Comparison of ENCODE assay signal across 25 cellular contexts in the genomic region with DNA sequence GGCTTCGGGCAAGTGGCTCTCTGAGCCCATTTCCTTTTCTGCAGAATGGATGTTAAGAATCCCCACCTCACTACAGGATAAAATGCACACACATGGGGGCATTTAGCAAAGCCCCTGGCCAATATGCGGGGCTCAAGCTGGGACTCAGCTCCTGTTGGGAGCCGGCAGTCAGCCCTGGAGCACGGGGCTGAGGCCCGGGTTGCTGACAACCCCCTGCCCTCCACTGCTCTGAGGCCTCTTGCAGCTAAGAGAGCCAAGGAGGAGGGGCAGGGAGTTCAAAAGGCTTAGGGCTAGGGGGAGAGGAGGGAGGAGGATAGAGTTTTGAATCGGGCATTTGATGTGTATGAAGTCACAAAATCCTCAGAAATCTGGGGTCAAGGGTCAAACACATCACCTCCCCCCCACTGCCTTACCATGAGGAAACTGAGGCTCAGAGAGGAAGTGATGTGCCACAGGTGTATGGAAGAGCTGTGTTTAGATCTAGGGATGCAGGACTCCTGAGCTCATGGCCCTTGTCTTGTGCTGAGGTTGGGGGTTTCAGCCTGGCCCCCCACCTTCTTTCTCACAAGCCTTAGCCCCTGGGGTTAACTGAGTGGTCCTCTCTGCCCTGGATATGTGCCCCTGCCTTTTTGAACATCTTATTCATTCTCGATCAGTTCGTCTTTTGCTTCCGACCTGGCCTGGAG.
A peak's percentile ranks its signal among the peaks of the same experiment; 100 is the strongest.
DNase-seq lines count a peak whose midpoint lies in the region; TF ChIP-seq lines count a peak whose summit lies in the region.
"Had no signal": no experiment of that assay in that cellular context is flagged by ENCODE, and none has a peak within 500 bp of the region (broad histone marks: within the 10 kb centered on the region; RNA-seq: fewer than 3 reads in every experiment).

No MANE protein-coding gene starts in this region.

- no peaks in the 10 kb centered on the region for H3K27me3 ChIP-seq in H7 (ENCODE audit: control insufficient read depth, insufficient read depth, low read length)
- H3K27me3 ChIP-seq in osteoblast (ENCODE audit: insufficient read depth, low read length), result no peaks in the 10 kb centered on the region
- H3K27me3 ChIP-seq: breast epithelium, esophagus squamous epithelium had no signal

- no peak overlapping the region for H2AFZ ChIP-seq in osteoblast (ENCODE audit: low read length)

- no peak overlapping the region for H3K4me2 ChIP-seq in osteoblast (ENCODE audit: insufficient read depth, low read length)
- H3K4me2 ChIP-seq: KMS-11 had no signal

- no peaks in the 10 kb centered on the region for H3K9me3 ChIP-seq in osteoblast (ENCODE audit: low read depth, low read length)
- H3K9me3 ChIP-seq: breast epithelium, esophagus squamous epithelium had no signal

- peak overlapping the region; percentile 60 for H3K27ac Mint-ChIP-seq in T-helper 1 cell treated with Interleukin-12 subunit alpha and Interleukin-12 subunit beta and Interleukin-4 antibody, amounts not matched to agents 30 μg/mL and 1 μg/mL, for 36 hours
- H3K27ac Mint-ChIP-seq: nephron had no signal

- TF ChIP-seq CTCF in osteoblast (IDR thresholded peaks at IDR 0.05; ENCODE audit: extremely low read depth, low read depth, low read length), result no peak

- peaks cover 7% of the 10 kb centered on the region for H3K9me3 Mint-ChIP-seq in T-helper 1 cell treated with Interleukin-12 subunit alpha and Interleukin-12 subunit beta and Interleukin-4 antibody, amounts not matched to agents 30 μg/mL and 1 μg/mL, for 36 hours

- peaks cover 5% of the 10 kb centered on the region for H3K27me3 Mint-ChIP-seq in T-helper 1 cell treated with Interleukin-12 subunit alpha and Interleukin-12 subunit beta and Interleukin-4 antibody, amounts not matched to agents 30 μg/mL and 1 μg/mL, for 36 hours (ENCODE audit: low read depth)

- H3K36me3 Mint-ChIP-seq in T-helper 1 cell treated with Interleukin-12 subunit alpha and Interleukin-12 subunit beta and Interleukin-4 antibody, amounts not matched to agents 30 μg/mL and 1 μg/mL, for 36 hours (ENCODE audit: low read depth), result peaks cover 7% of the 10 kb centered on the region

- peaks cover 67% of the 10 kb centered on the region for H3K4me1 Mint-ChIP-seq in T-helper 1 cell treated with Interleukin-12 subunit alpha and Interleukin-12 subunit beta and Interleukin-4 antibody, amounts not matched to agents 30 μg/mL and 1 μg/mL, for 36 hours (ENCODE audit: low read depth)
- H3K4me1 Mint-ChIP-seq: nephron had no signal

- no peak overlapping the region for H3K27ac ChIP-seq in osteoblast (ENCODE audit: low read depth, low read length)
- H3K27ac ChIP-seq: 22Rv1, KMS-11 had no signal

- H3K4me3 ChIP-seq in H7 (ENCODE audit: insufficient read depth, low read depth, low read length) (no peak overlapping the region), osteoblast (ENCODE audit: insufficient read depth, low read length) (no peak overlapping the region)
- H3K4me3 ChIP-seq: breast epithelium, esophagus squamous epithelium had no signal

- H4K20me1 ChIP-seq in osteoblast (ENCODE audit: insufficient read depth, low read length), result no peaks in the 10 kb centered on the region

- peaks cover 5% of the 10 kb centered on the region for H3K4me1 ChIP-seq in osteoblast (ENCODE audit: insufficient read depth, low read length)
- H3K4me1 ChIP-seq: breast epithelium had no signal

- H3K79me2 ChIP-seq in osteoblast (ENCODE audit: insufficient read depth, low read length), result no peaks in the 10 kb centered on the region

- DNase-seq in T-helper 1 cell (no peak), H7 (peak; percentile 47), ecto neural progenitor cell (ENCODE audit: low spot score) (peak; percentile 63), osteoblast (ENCODE audit: insufficient read length, low spot score, missing footprints) (peak; percentile 83), NCI-H1436 treated with DMSO at 0.1 percent for 48 hours (lab: John Stamatoyannopoulos, UW) (no peak), 8988T (no peak), hepatic stellate cell (ENCODE audit: low spot score) (no peak)
- DNase-seq: activated CD4-positive, alpha-beta T cell treated with anti-CD3 and anti-CD28 coated beads for 1 hour; AML-193; amniotic stem cell; DMS53; esophagus squamous epithelium; hippocampal formation; NCI-H1436; NCI-H2171 treated with DMSO at 0.1 percent for 48 hours; NCI-H524; NK-92 treated with Interleukin-12 subunit alpha and Interleukin-12 subunit beta, amount 100 ng/mL, for 24 hours; SHP77 treated with DMSO at 0.1 percent for 48 hours; stimulated activated CD4-positive, alpha-beta T cell treated with anti-CD3 and anti-CD28 coated beads, Interleukin-4, amount 100 ng/mL, for 4 hours; SW 1271 had no signal

- H3K4me3 Mint-ChIP-seq in T-helper 1 cell treated with Interleukin-12 subunit alpha and Interleukin-12 subunit beta and Interleukin-4 antibody, amounts not matched to agents 30 μg/mL and 1 μg/mL, for 36 hours, result no peak overlapping the region
- H3K4me3 Mint-ChIP-seq: nephron had no signal

- no peaks in the 10 kb centered on the region for H3K36me3 ChIP-seq in H7 (replicated peaks; ENCODE audit: control insufficient read depth, insufficient read depth, low read length)
- H3K36me3 ChIP-seq in osteoblast (ENCODE audit: insufficient read depth, low read length), result no peaks in the 10 kb centered on the region
- H3K36me3 ChIP-seq: breast epithelium, esophagus squamous epithelium had no signal

Comparison
In these comparisons a context has a peak if more than half of its experiments do, and no peak if none do; other contexts are left out.
1. DNase-seq: peak in H7 (single experiment), ecto neural progenitor cell (single experiment) and osteoblast (single experiment); none in T-helper 1 cell (0 of 5), NCI-H1436 treated with DMSO at 0.1 percent for 48 hours (single experiment), 8988T (single experiment) and hepatic stellate cell (single experiment).